20 cellular contexts compared by ENCODE assay signal in genomic region chr15:97728791-97729190, GRCh38.
DNase-seq lines count a peak whose midpoint lies in the region; ATAC-seq and TF ChIP-seq lines count a peak whose summit lies in the region.
"Had no signal": no experiment of that assay in that cellular context is flagged by ENCODE, and none has a peak within 500 bp of the region (broad histone marks: within the 10 kb centered on the region; RNA-seq: fewer than 3 reads in every experiment).

No MANE protein-coding gene starts in this region.

- DNase-seq in Daoy (ENCODE audit: low read depth) (peak; percentile 41), astrocyte of the hippocampus (ENCODE audit: low read depth, low spot score) (peak; percentile 2), right cardiac atrium (peak; percentile 26 to 59 (median 54)), putamen (ENCODE audit: low spot score) (peak; percentile 8), Caco-2 (no peak), NCI-H69 (lab: John Stamatoyannopoulos, UW) (no peak), AML-193 (lab: John Stamatoyannopoulos, UW) (no peak)
- DNase-seq: activated CD8-positive, alpha-beta T cell treated with anti-CD3 and anti-CD28 coated beads for 36 hours; activated T-cell treated with anti-CD3 and anti-CD28 coated beads, Interleukin-2, amount 50 U/mL, for 4 hours; CD4-positive, alpha-beta memory T cell; colonic mucosa; EL; NCI-H1694; NCI-H446; stimulated activated naive CD4-positive, alpha-beta T cell; T-helper 17 cell had no signal

- no peaks in the 10 kb centered on the region for H3K9me3 Mint-ChIP-seq in Caco-2 (ENCODE audit: unreplicated experiment)

- H3K4me1 ChIP-seq in right cardiac atrium (ENCODE audit: control insufficient read depth, insufficient read depth, low read length) (no peaks in the 10 kb centered on the region), Caco-2 (no peaks in the 10 kb centered on the region)
- H3K4me1 ChIP-seq: colonic mucosa, upper lobe of left lung had no signal

- H3K27me3 Mint-ChIP-seq in Caco-2 (ENCODE audit: insufficient read depth, unreplicated experiment): peaks cover 13% of the 10 kb centered on the region
- H3K27me3 Mint-ChIP-seq: activated CD8-positive, alpha-beta T cell treated with anti-CD3 and anti-CD28 coated beads for 36 hours; CD4-positive, alpha-beta memory T cell; T-helper 17 cell had no signal

- H3K36me3 ChIP-seq in Caco-2 (ENCODE audit: control insufficient read depth, insufficient read depth, low read length): no peaks in the 10 kb centered on the region
- H3K36me3 ChIP-seq: colonic mucosa, upper lobe of left lung had no signal

- POLR2A ChIA-PET in Caco-2 (lab: Charles Lee): no interaction called here

- CTCF ChIA-PET in Caco-2 (lab: Charles Lee): no interaction called here

- TF ChIP-seq CTCF in Caco-2 (IDR thresholded peaks at IDR 0.05; ENCODE audit: insufficient read depth in 1 of 2, low read depth in 1 of 2, low read length in 1 of 2, severe bottlenecking in 1 of 2, unreplicated experiment in 1 of 2): no peak

- H3K27me3 ChIP-seq in right cardiac atrium (ENCODE audit: control insufficient read depth, insufficient read depth) (no peaks in the 10 kb centered on the region), Caco-2 (replicated peaks; ENCODE audit: control insufficient read depth, insufficient read depth, low read length) (no peaks in the 10 kb centered on the region)
- H3K27me3 ChIP-seq: colonic mucosa, upper lobe of left lung had no signal

- peak overlapping the region; percentile 27 for H3K4me3 ChIP-seq in right cardiac atrium (ENCODE audit: low read length)
- H3K4me3 ChIP-seq in Caco-2 (ENCODE audit: low read depth, low read length): no peak overlapping the region
- H3K4me3 ChIP-seq: colonic mucosa, upper lobe of left lung had no signal

- no TSS peak for BruUV-seq in Caco-2 (replicated peaks; lab: Mats Ljungman, UMichigan)

- H3K4me3 Mint-ChIP-seq in Caco-2 (ENCODE audit: unreplicated experiment): no peak overlapping the region
- H3K4me3 Mint-ChIP-seq: activated CD8-positive, alpha-beta T cell treated with anti-CD3 and anti-CD28 coated beads for 36 hours; activated naive CD4-positive, alpha-beta T cell treated with anti-CD3 and anti-CD28 coated beads, Interleukin-2, amount 50 U/mL, for 24 hours; activated T-cell treated with anti-CD3 and anti-CD28 coated beads, Interleukin-2, amount 50 U/mL, for 4 hours; CD4-positive, alpha-beta memory T cell; T-helper 17 cell; WTC11 had no signal

- H3K27ac ChIP-seq in right cardiac atrium (ENCODE audit: low read length): peak overlapping the region; percentile 36
- H3K27ac ChIP-seq: colonic mucosa, upper lobe of left lung had no signal

- no peaks in the 10 kb centered on the region for H3K4me1 Mint-ChIP-seq in Caco-2 (ENCODE audit: low read depth, unreplicated experiment)
- H3K4me1 Mint-ChIP-seq: activated naive CD4-positive, alpha-beta T cell treated with anti-CD3 and anti-CD28 coated beads, Interleukin-2, amount 50 U/mL, for 24 hours; CD4-positive, alpha-beta memory T cell; T-helper 17 cell; WTC11 had no signal

- no peak overlapping the region for H3K27ac Mint-ChIP-seq in Caco-2 (ENCODE audit: unreplicated experiment)
- H3K27ac Mint-ChIP-seq: activated CD8-positive, alpha-beta T cell treated with anti-CD3 and anti-CD28 coated beads for 36 hours; activated naive CD4-positive, alpha-beta T cell treated with anti-CD3 and anti-CD28 coated beads, Interleukin-2, amount 50 U/mL, for 24 hours; CD4-positive, alpha-beta memory T cell; T-helper 17 cell; WTC11 had no signal

- ATAC-seq in right cardiac atrium (peak; percentile 74 to 82), HG03439 (IDR thresholded peaks at IDR 0.05; ENCODE audit: unreplicated experiment) (no peak)
- ATAC-seq: activated CD8-positive, alpha-beta T cell treated with anti-CD3 and anti-CD28 coated beads for 36 hours; activated T-cell treated with anti-CD3 and anti-CD28 coated beads, Interleukin-2, amount 50 U/mL, for 4 hours; T-helper 17 cell; WTC11 had no signal

- intact Hi-C loops in right cardiac atrium (cut with DNase I): no loop called here
- intact Hi-C loops in Caco-2 (cut with micrococcal nuclease; ENCODE audit: unreplicated experiment): no loop called here

- no peaks in the 10 kb centered on the region for H3K9me3 ChIP-seq in right cardiac atrium (ENCODE audit: control insufficient read depth, low read length)
- no peaks in the 10 kb centered on the region for H3K9me3 ChIP-seq in Caco-2
- H3K9me3 ChIP-seq: colonic mucosa, upper lobe of left lung had no signal

- WGBS in right cardiac atrium: 27% methylated on average over 13 of the region's 13 CpGs

- H3K36me3 Mint-ChIP-seq in Caco-2 (ENCODE audit: insufficient read depth, unreplicated experiment): no peaks in the 10 kb centered on the region
- H3K36me3 Mint-ChIP-seq: activated naive CD4-positive, alpha-beta T cell treated with anti-CD3 and anti-CD28 coated beads, Interleukin-2, amount 50 U/mL, for 24 hours; CD4-positive, alpha-beta memory T cell; WTC11 had no signal

Comparison
In these comparisons a context has a peak if more than half of its experiments do, and no peak if none do; other contexts are left out.
1. DNase-seq: peak in Daoy (single experiment), astrocyte of the hippocampus (single experiment), right cardiac atrium (3 of 3) and putamen (single experiment); none in Caco-2 (0 of 2), NCI-H69 (single experiment) and AML-193 (0 of 2).